8 cellular contexts compared by ENCODE assay signal in the genomic region with DNA sequence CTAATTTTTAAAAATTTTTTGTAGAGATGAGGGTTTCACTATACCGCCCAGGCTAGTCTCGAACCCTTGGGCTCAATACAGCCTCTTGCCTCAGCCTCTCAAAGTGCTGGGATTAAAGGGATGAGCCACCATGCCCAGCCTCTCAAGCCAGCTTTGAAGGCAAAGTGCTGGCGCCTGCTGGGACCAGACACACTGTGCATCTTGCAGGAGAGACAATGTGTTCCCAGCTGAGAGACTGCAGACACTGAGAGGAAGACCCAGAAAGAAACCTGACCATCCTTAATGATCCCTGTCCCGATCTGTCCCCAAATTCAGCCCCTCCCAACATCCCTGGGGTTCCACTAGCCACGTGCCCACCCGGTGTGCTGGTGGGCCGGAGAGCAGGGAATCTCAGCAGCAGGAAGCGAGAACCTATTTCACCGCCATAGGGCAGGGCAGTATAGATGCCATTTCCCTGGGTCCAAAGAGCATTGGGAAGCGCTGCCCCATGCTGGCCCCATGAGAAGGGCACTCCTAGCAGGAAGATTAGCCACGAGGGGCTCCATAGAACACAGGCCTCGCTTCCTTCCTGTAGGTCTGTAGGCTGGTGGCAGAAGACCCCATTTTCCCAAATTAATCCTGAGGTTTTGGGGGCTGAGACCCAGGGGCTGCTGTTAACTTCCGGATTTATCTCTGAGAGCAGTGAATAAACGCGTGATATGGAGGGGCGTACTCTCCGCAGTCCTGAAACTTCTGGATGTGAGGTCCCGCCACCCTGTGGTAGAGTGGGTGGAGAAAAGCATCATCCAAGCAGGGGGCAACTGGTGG. TPM values are rescaled to one million over a fixed set of nuclear protein-coding genes. Genes with fewer than 3 reads are reported as not detected.
DNase-seq lines count a peak whose midpoint lies in the region; ATAC-seq, FAIRE-seq and TF ChIP-seq lines count a peak whose summit lies in the region.

No MANE protein-coding gene starts in this region.

- peak overlapping the region; percentile 83 to 96 for H3K27ac ChIP-seq in thoracic aorta

- H3K27me3 ChIP-seq in kidney epithelial cell (ENCODE audit: control insufficient read depth, insufficient read depth, low read length) (no peaks in the 10 kb centered on the region), thoracic aorta (replicated peaks; ENCODE audit: insufficient read depth) (no peaks in the 10 kb centered on the region)

- FAIRE-seq in GM12891 (lab: Jason Lieb, UNC), result no peak

- H3K36me3 ChIP-seq in kidney epithelial cell (ENCODE audit: control insufficient read depth, insufficient read depth, low read length) (peaks cover 5% of the 10 kb centered on the region), thoracic aorta (peaks cover 28% of the 10 kb centered on the region)

- no peaks in the 10 kb centered on the region for H3K27me3 Mint-ChIP-seq in activated CD4-positive, alpha-beta T cell treated with anti-CD3 and anti-CD28 coated beads, Interleukin-2, amount 10 ng/mL, durations not matched to agents 7 days and 5 days
- H3K27me3 Mint-ChIP-seq in activated naive CD8-positive, alpha-beta T cell, result no peaks in the 10 kb centered on the region

- peak overlapping the region; percentile 92 for H3K4me3 Mint-ChIP-seq in activated CD4-positive, alpha-beta T cell treated with anti-CD3 and anti-CD28 coated beads, Interleukin-2, amount 10 ng/mL, durations not matched to agents 7 days and 5 days
- peak overlapping the region; percentile 96 for H3K4me3 Mint-ChIP-seq in activated naive CD8-positive, alpha-beta T cell

- DNase-seq in activated CD4-positive, alpha-beta T cell treated with anti-CD3 and anti-CD28 coated beads, Interleukin-2, amount 10 ng/mL, durations not matched to agents 7 days and 5 days, result no peak
- DNase-seq in activated CD4-positive, alpha-beta T cell treated with anti-CD3 and anti-CD28 coated beads for 48 hours, result no peak
- DNase-seq in kidney epithelial cell (ENCODE audit: low read depth), result no peak
- DNase-seq in thoracic aorta (ENCODE audit: low spot score), result no peak
- no peak for DNase-seq in NCI-H226
- no peak for DNase-seq in GM12891 (ENCODE audit: insufficient read length, low spot score)

- ATAC-seq in thoracic aorta (ENCODE audit: insufficient number of reproducible peaks, low FRiP score, low read depth) (no peak), GM18520 (IDR thresholded peaks at IDR 0.05; ENCODE audit: unreplicated experiment) (no peak)

- H3K9me3 ChIP-seq in thoracic aorta, result no peaks in the 10 kb centered on the region

- peaks cover 43% of the 10 kb centered on the region for H3K36me3 Mint-ChIP-seq in activated CD4-positive, alpha-beta T cell treated with anti-CD3 and anti-CD28 coated beads, Interleukin-2, amount 10 ng/mL, durations not matched to agents 7 days and 5 days (ENCODE audit: low read depth)
- H3K36me3 Mint-ChIP-seq in activated naive CD8-positive, alpha-beta T cell, result peaks cover 3% of the 10 kb centered on the region

- peak overlapping the region; percentile 97 for H3K4me3 ChIP-seq in kidney epithelial cell (ENCODE audit: low read depth, low read length)
- H3K4me3 ChIP-seq in thoracic aorta, result peak overlapping the region; percentile 100

- H3K27ac Mint-ChIP-seq in activated CD4-positive, alpha-beta T cell treated with anti-CD3 and anti-CD28 coated beads, Interleukin-2, amount 10 ng/mL, durations not matched to agents 7 days and 5 days, result peak overlapping the region; percentile 94
- peak overlapping the region; percentile 96 for H3K27ac Mint-ChIP-seq in activated naive CD8-positive, alpha-beta T cell

- CTCF ChIA-PET in activated CD4-positive, alpha-beta T cell treated with anti-CD3 and anti-CD28 coated beads, Interleukin-2, amount 10 ng/mL, durations not matched to agents 7 days and 5 days (lab: Charles Lee), result interaction anchor here (1.0 to 2.1 kb wide), 2 partner anchors 56 to 367 kb away, joined by 3 to 6 read pairs; no protein-coding TSS in a partner anchor

- H3K4me1 Mint-ChIP-seq in activated CD4-positive, alpha-beta T cell treated with anti-CD3 and anti-CD28 coated beads, Interleukin-2, amount 10 ng/mL, durations not matched to agents 7 days and 5 days, result peaks cover 37% of the 10 kb centered on the region
- peaks cover 26% of the 10 kb centered on the region for H3K4me1 Mint-ChIP-seq in activated naive CD8-positive, alpha-beta T cell (ENCODE audit: low read depth)

- no peaks in the 10 kb centered on the region for H3K9me3 Mint-ChIP-seq in activated CD4-positive, alpha-beta T cell treated with anti-CD3 and anti-CD28 coated beads, Interleukin-2, amount 10 ng/mL, durations not matched to agents 7 days and 5 days
- H3K9me3 Mint-ChIP-seq in activated naive CD8-positive, alpha-beta T cell (ENCODE audit: low read depth), result no peaks in the 10 kb centered on the region

- TF ChIP-seq CTCF in kidney epithelial cell (IDR thresholded peaks at IDR 0.05; ENCODE audit: insufficient read depth, low read length, poor library complexity, severe bottlenecking) (peak; percentile 20), thoracic aorta (IDR thresholded peaks at IDR 0.05) (no peak)

- TF ChIP-seq POLR2A in GM12891 (IDR thresholded peaks at IDR 0.05; ENCODE audit: low read depth, low read length), result no peak

- POLR2A ChIA-PET in activated CD4-positive, alpha-beta T cell treated with anti-CD3 and anti-CD28 coated beads, Interleukin-2, amount 10 ng/mL, durations not matched to agents 7 days and 5 days (lab: Charles Lee), result interaction anchor here (0.6 kb wide), 1 partner anchor 48 kb away, joined by 3 read pairs; no protein-coding TSS in a partner anchor

- H3K4me1 ChIP-seq in thoracic aorta (ENCODE audit: control insufficient read depth in 1 of 2, low read depth in 2 of 2), result peaks cover 14 to 23% of the 10 kb centered on the region in 2 donors

TF ChIP-seq in GM12891, 5 proteins besides CTCF, POLR2A, EP300 and RAD21:
- TF ChIP-seq SPI1 (IDR thresholded peaks at IDR 0.05; ENCODE audit: low read depth, low read length) (no peak), PAX5 (IDR thresholded peaks at IDR 0.05; ENCODE audit: insufficient read depth, low read length, severe bottlenecking) (no peak), TAF1 (IDR thresholded peaks at IDR 0.05; ENCODE audit: low read depth, low read length) (no peak), POU2F2 (IDR thresholded peaks at IDR 0.05; ENCODE audit: low read depth, low read length) (no peak)

RNA-seq across cellular contexts. Expression of gene RAVER1, which starts 1.0 kb away (rescaled TPM):
- 10 to 100 TPM; 69.3 to 75.6 TPM for total RNA-seq in activated CD4-positive, alpha-beta T cell treated with anti-CD3 and anti-CD28 coated beads, Interleukin-2, amount 10 ng/mL, durations not matched to agents 7 days and 5 days
- total RNA-seq in kidney epithelial cell, result 32.9 and 45.6 TPM in 2 replicates
- 10 to 100 TPM; 31.8 to 33.4 TPM for total RNA-seq in thoracic aorta
- polyA plus RNA-seq in GM12891 (2012; ENCODE audit: low read depth, missing spikeins), result 25.1 TPM

RNA-seq across cellular contexts. Expression of gene ICAM3, which starts 7.1 kb away (rescaled TPM):
- 100 to 1,000 TPM; 230 to 233 TPM for total RNA-seq in activated CD4-positive, alpha-beta T cell treated with anti-CD3 and anti-CD28 coated beads, Interleukin-2, amount 10 ng/mL, durations not matched to agents 7 days and 5 days
- total RNA-seq in kidney epithelial cell (4.7 and 6.8 TPM in 2 replicates), thoracic aorta (1 to 10 TPM; 3.5 to 8.0 TPM)
- polyA plus RNA-seq in GM12891 (2012; ENCODE audit: low read depth, missing spikeins), result 166 TPM

RNA-seq across cellular contexts. Expression of gene FDX2, which starts 16.5 kb away (rescaled TPM):
- 1 to 10 TPM; 5.5 to 9.0 TPM for total RNA-seq in activated CD4-positive, alpha-beta T cell treated with anti-CD3 and anti-CD28 coated beads, Interleukin-2, amount 10 ng/mL, durations not matched to agents 7 days and 5 days
- total RNA-seq in kidney epithelial cell (43.5 and 73.5 TPM in 2 replicates), thoracic aorta (10 to 100 TPM; 13.4 to 35.8 TPM)
- 10.7 TPM for polyA plus RNA-seq in GM12891 (2012; ENCODE audit: low read depth, missing spikeins)

RNA-seq across cellular contexts. Expression of gene ZGLP1, which starts 22.7 kb away (rescaled TPM):
- 1 to 10 TPM; 1.6 to 3.4 TPM for total RNA-seq in activated CD4-positive, alpha-beta T cell treated with anti-CD3 and anti-CD28 coated beads, Interleukin-2, amount 10 ng/mL, durations not matched to agents 7 days and 5 days
- total RNA-seq in kidney epithelial cell (2.3 and 2.9 TPM in 2 replicates), thoracic aorta (1 to 10 TPM in 1 of 2 donors, not detected in 1; 5.3 TPM)
- polyA plus RNA-seq in GM12891 (2012; ENCODE audit: low read depth, missing spikeins), result 1.3 TPM

RNA-seq across cellular contexts. Expression of gene ICAM5, which starts 42.6 kb away (rescaled TPM):
- under 1 TPM; 0.12 to 0.17 TPM for total RNA-seq in activated CD4-positive, alpha-beta T cell treated with anti-CD3 and anti-CD28 coated beads, Interleukin-2, amount 10 ng/mL, durations not matched to agents 7 days and 5 days
- total RNA-seq in kidney epithelial cell (0.38 and 3.8 TPM in 2 replicates), thoracic aorta (under 1 TPM; 0.41 to 0.49 TPM)
- 2.1 TPM for polyA plus RNA-seq in GM12891 (2012; ENCODE audit: low read depth, missing spikeins)

Comparison
In these comparisons a context has a peak if more than half of its experiments do, and no peak if none do; other contexts are left out.
1. RNA of gene ICAM3, which starts 7.1 kb away (total RNA-seq): 230 to 233 TPM in activated CD4-positive, alpha-beta T cell treated with anti-CD3 and anti-CD28 coated beads, Interleukin-2, amount 10 ng/mL, durations not matched to agents 7 days and 5 days; 3.5 to 8.0 TPM in thoracic aorta and 4.7 to 6.8 TPM in kidney epithelial cell; every median in the first group is over 10 times any median in the second.